15 cellular contexts compared by ENCODE assay signal in genomic region chr9:36147441-36148175, GRCh38. TPM values are rescaled to one million over a fixed set of nuclear protein-coding genes. Genes with fewer than 3 reads are reported as not detected.
A peak's percentile ranks its signal among the peaks of the same experiment; 100 is the strongest.
DNase-seq lines count a peak whose midpoint lies in the region; ATAC-seq, FAIRE-seq and TF ChIP-seq lines count a peak whose summit lies in the region.
"Had no signal": no experiment of that assay in that cellular context is flagged by ENCODE, and none has a peak within 500 bp of the region (broad histone marks: within the 10 kb centered on the region; RNA-seq: fewer than 3 reads in every experiment).

No MANE protein-coding gene starts in this region.

- H3K27ac ChIP-seq in layer of hippocampus (ENCODE audit: low read depth, low read length) (peak overlapping the region; percentile 6), stomach (peak overlapping the region in 4 of 5 donors; percentile 50 to 84 (median 82))
- H3K27ac ChIP-seq: SJSA1 had no signal

- H3K27ac Mint-ChIP-seq in activated CD4-positive, alpha-beta T cell treated with anti-CD3 and anti-CD28 coated beads, Interleukin-2, amount 10 ng/mL, durations not matched to agents 7 days and 5 days: peak overlapping the region; percentile 67
- H3K27ac Mint-ChIP-seq in activated CD8-positive, alpha-beta T cell treated with anti-CD3 and anti-CD28 coated beads for 36 hours: peak overlapping the region; percentile 11
- H3K27ac Mint-ChIP-seq in WTC11: no peak overlapping the region
- H3K27ac Mint-ChIP-seq: nephron progenitor cell had no signal

- peaks cover 0 to 5% (median 2%) of the 10 kb centered on the region in 4 donors for H3K9me3 ChIP-seq in stomach
- H3K9me3 ChIP-seq: SJSA1 had no signal

- no peak for DNase-seq in activated CD4-positive, alpha-beta T cell treated with anti-CD3 and anti-CD28 coated beads, Interleukin-2, amount 10 ng/mL, durations not matched to agents 7 days and 5 days
- DNase-seq in activated CD4-positive, alpha-beta T cell treated with anti-CD3 and anti-CD28 coated beads, Interleukin-2, amount 50 U/mL, for 4 hours: no peak
- DNase-seq in activated CD8-positive, alpha-beta T cell treated with anti-CD3 and anti-CD28 coated beads for 36 hours: no peak
- DNase-seq in stomach: no peak
- no peak for DNase-seq in WTC11 (ENCODE audit: low spot score)
- no peak for DNase-seq in HTR-8/SVneo (ENCODE audit: insufficient read length, low spot score)
- no peak for DNase-seq in NCI-H2029 treated with DMSO at 0.1 percent for 48 hours (lab: John Stamatoyannopoulos, UW)
- DNase-seq: activated T-cell treated with anti-CD3 and anti-CD28 coated beads, Interleukin-2, amount 50 U/mL, for 4 hours; brain microvascular endothelial cell; glutamatergic neuron; NCI-H2107; nephron progenitor cell had no signal

- POLR2A ChIA-PET in activated CD4-positive, alpha-beta T cell treated with anti-CD3 and anti-CD28 coated beads, Interleukin-2, amount 10 ng/mL, durations not matched to agents 7 days and 5 days (lab: Charles Lee): no interaction called here
- POLR2A ChIA-PET in activated CD8-positive, alpha-beta T cell treated with anti-CD3 and anti-CD28 coated beads for 36 hours (lab: Charles Lee): interaction anchor here (2.4 to 2.5 kb wide), 2 partner anchors 8 to 11 kb away, joined by 10 to 23 read pairs; partner anchors contain the start of gene GLIPR2
- POLR2A ChIA-PET in WTC11 (lab: Charles Lee): no interaction called here

- intact Hi-C loops in activated CD8-positive, alpha-beta T cell treated with anti-CD3 and anti-CD28 coated beads for 36 hours (cut with micrococcal nuclease): no loop called here
- intact Hi-C loops in stomach (cut with DNase I; ENCODE audit: low total_unique reads): no loop called here

- no peaks in the 10 kb centered on the region for H3K27me3 Mint-ChIP-seq in activated CD4-positive, alpha-beta T cell treated with anti-CD3 and anti-CD28 coated beads, Interleukin-2, amount 10 ng/mL, durations not matched to agents 7 days and 5 days
- H3K27me3 Mint-ChIP-seq in activated CD8-positive, alpha-beta T cell treated with anti-CD3 and anti-CD28 coated beads for 36 hours: no peaks in the 10 kb centered on the region
- H3K27me3 Mint-ChIP-seq in WTC11 (ENCODE audit: low read depth): peaks cover 19% of the 10 kb centered on the region

- peaks cover 77% of the 10 kb centered on the region for H3K36me3 Mint-ChIP-seq in activated CD4-positive, alpha-beta T cell treated with anti-CD3 and anti-CD28 coated beads, Interleukin-2, amount 10 ng/mL, durations not matched to agents 7 days and 5 days (ENCODE audit: low read depth)
- peaks cover 28% of the 10 kb centered on the region for H3K36me3 Mint-ChIP-seq in activated CD8-positive, alpha-beta T cell treated with anti-CD3 and anti-CD28 coated beads for 36 hours (ENCODE audit: low read depth)
- H3K36me3 Mint-ChIP-seq in WTC11: peaks cover 13% of the 10 kb centered on the region

- no peak for FAIRE-seq in HTR-8/SVneo (lab: Jason Lieb, UNC)
- FAIRE-seq: A549 had no signal

- H3K27me3 ChIP-seq in layer of hippocampus (ENCODE audit: control insufficient read depth, insufficient read depth, low read length) (no peaks in the 10 kb centered on the region), stomach (no peaks in the 10 kb centered on the region)
- H3K27me3 ChIP-seq: brain microvascular endothelial cell, SJSA1 had no signal

- TF ChIP-seq EP300 in stomach (IDR thresholded peaks at IDR 0.05): no peak

- CTCF ChIA-PET in activated CD4-positive, alpha-beta T cell treated with anti-CD3 and anti-CD28 coated beads, Interleukin-2, amount 10 ng/mL, durations not matched to agents 7 days and 5 days (lab: Charles Lee): interaction anchor here (0.6 to 6.8 kb wide), 5 partner anchors 10 to 43 kb away, joined by 3 to 37 read pairs (median 6); partner anchors contain the start of genes CLTA and GLIPR2
- CTCF ChIA-PET in activated CD8-positive, alpha-beta T cell treated with anti-CD3 and anti-CD28 coated beads for 36 hours (lab: Charles Lee): interaction anchor here (1.0 to 1.4 kb wide), 6 partner anchors 8 to 45 kb away, joined by 4 to 7 read pairs (median 6); partner anchors contain the start of gene CLTA
- CTCF ChIA-PET in WTC11 (lab: Charles Lee): interaction anchor here (1.5 kb wide), 1 partner anchor 15 kb away, joined by 6 read pairs; no protein-coding TSS in a partner anchor

- no peak overlapping the region for H3K4me3 ChIP-seq in stomach
- H3K4me3 ChIP-seq: A549, SJSA1 had no signal

- ATAC-seq in activated CD8-positive, alpha-beta T cell treated with anti-CD3 and anti-CD28 coated beads for 36 hours: no peak
- ATAC-seq in WTC11: no peak
- ATAC-seq: activated T-cell treated with anti-CD3 and anti-CD28 coated beads, Interleukin-2, amount 50 U/mL, for 4 hours had no signal

- H3K9me3 Mint-ChIP-seq in activated CD4-positive, alpha-beta T cell treated with anti-CD3 and anti-CD28 coated beads, Interleukin-2, amount 10 ng/mL, durations not matched to agents 7 days and 5 days: peaks cover 17% of the 10 kb centered on the region
- peaks cover 13% of the 10 kb centered on the region for H3K9me3 Mint-ChIP-seq in activated CD8-positive, alpha-beta T cell treated with anti-CD3 and anti-CD28 coated beads for 36 hours
- H3K9me3 Mint-ChIP-seq in WTC11: peaks cover 18% of the 10 kb centered on the region

- peaks cover 48 to 98% (median 61%) of the 10 kb centered on the region in 4 donors for H3K4me1 ChIP-seq in stomach

- no peak overlapping the region for H3K4me3 Mint-ChIP-seq in activated CD4-positive, alpha-beta T cell treated with anti-CD3 and anti-CD28 coated beads, Interleukin-2, amount 10 ng/mL, durations not matched to agents 7 days and 5 days
- H3K4me3 Mint-ChIP-seq in activated CD8-positive, alpha-beta T cell treated with anti-CD3 and anti-CD28 coated beads for 36 hours: no peak overlapping the region
- no peak overlapping the region for H3K4me3 Mint-ChIP-seq in WTC11
- H3K4me3 Mint-ChIP-seq: activated T-cell treated with anti-CD3 and anti-CD28 coated beads, Interleukin-2, amount 50 U/mL, for 4 hours had no signal

- H3K36me3 ChIP-seq in stomach: peaks cover 0 to 43% (median 3%) of the 10 kb centered on the region in 4 donors
- H3K36me3 ChIP-seq: brain microvascular endothelial cell had no signal

- H3K4me1 Mint-ChIP-seq in activated CD4-positive, alpha-beta T cell treated with anti-CD3 and anti-CD28 coated beads, Interleukin-2, amount 10 ng/mL, durations not matched to agents 7 days and 5 days: peaks cover 93% of the 10 kb centered on the region
- H3K4me1 Mint-ChIP-seq in activated CD8-positive, alpha-beta T cell treated with anti-CD3 and anti-CD28 coated beads for 36 hours (ENCODE audit: low read depth): peaks cover 88% of the 10 kb centered on the region
- no peaks in the 10 kb centered on the region for H3K4me1 Mint-ChIP-seq in WTC11

- TF ChIP-seq CTCF in activated CD8-positive, alpha-beta T cell treated with anti-CD3 and anti-CD28 coated beads for 36 hours (IDR thresholded peaks at IDR 0.05): no peak
- no peak for TF ChIP-seq CTCF in stomach (IDR thresholded peaks at IDR 0.05)
- TF ChIP-seq CTCF in WTC11 (IDR thresholded peaks at IDR 0.05): no peak

- WGBS in stomach, 5 donors: 88 to 93% (median 91%) methylated on average over 12 to 14 of the region's 14 CpGs

- no peak for TF ChIP-seq POLR2A in stomach (IDR thresholded peaks at IDR 0.05)

TF ChIP-seq in WTC11, 78 proteins besides CTCF, POLR2A, EP300 and RAD21 (continues in another document):
- TF ChIP-seq ZSCAN18 (CRISPR knock-in tag; IDR thresholded peaks at IDR 0.05): no peak
- TF ChIP-seq ESRRA (CRISPR knock-in tag; IDR thresholded peaks at IDR 0.05; ENCODE audit: borderline replicate concordance): no peak
- no peak for TF ChIP-seq ATF3 (CRISPR knock-in tag; conservative IDR thresholded peaks at IDR 0.05)

RNA-seq across cellular contexts. Expression of gene GLIPR2, which starts 11.1 kb away (rescaled TPM):
- total RNA-seq in activated CD4-positive, alpha-beta T cell treated with anti-CD3 and anti-CD28 coated beads, Interleukin-2, amount 10 ng/mL, durations not matched to agents 7 days and 5 days: 10 to 100 TPM; 53.9 to 58.4 TPM
- total RNA-seq in activated CD8-positive, alpha-beta T cell treated with anti-CD3 and anti-CD28 coated beads for 36 hours: 10 to 100 TPM; 12.2 to 13.6 TPM
- total RNA-seq in stomach (10 to 100 TPM in 4 of 5 donors, 1 to 10 TPM in 1; 3.5 to 40.6 (median 33.5) TPM), WTC11 (2021) (3.7 to 6.3 TPM (median 5.3 TPM) in 3 replicates)
- 10 to 100 TPM; 22.0 to 37.9 (median 32.1) TPM for polyA plus RNA-seq in stomach

RNA-seq across cellular contexts. Expression of gene CCIN, which starts 21.6 kb away (rescaled TPM):
- total RNA-seq in activated CD4-positive, alpha-beta T cell treated with anti-CD3 and anti-CD28 coated beads, Interleukin-2, amount 10 ng/mL, durations not matched to agents 7 days and 5 days: under 1 TPM in 1 of 2 experiments, not detected in 1; 0.17 TPM
- not detected for total RNA-seq in activated CD8-positive, alpha-beta T cell treated with anti-CD3 and anti-CD28 coated beads for 36 hours
- total RNA-seq in stomach: 1 to 10 TPM in 2 of 5 donors, under 1 TPM in 1, not detected in 2; 0.45 to 1.3 (median 1.2) TPM
- under 1 TPM in 2 of 3 donors, not detected in 1; 0.08 to 0.31 TPM for polyA plus RNA-seq in stomach
- 0.16 to 0.48 TPM (median 0.20 TPM) in 3 replicates for total RNA-seq in WTC11 (2021)
- total RNA-seq: activated T-cell treated with anti-CD3 and anti-CD28 coated beads, Interleukin-2, amount 50 U/mL, for 4 hours had no signal
- polyA plus RNA-seq: A549 had no signal

RNA-seq across cellular contexts. Expression of gene CLTA, which starts 43.1 kb away (rescaled TPM):
- 100 to 1,000 TPM; 156 to 158 TPM for total RNA-seq in activated CD4-positive, alpha-beta T cell treated with anti-CD3 and anti-CD28 coated beads, Interleukin-2, amount 10 ng/mL, durations not matched to agents 7 days and 5 days
- 100 to 1,000 TPM; 116 to 119 TPM for total RNA-seq in activated CD8-positive, alpha-beta T cell treated with anti-CD3 and anti-CD28 coated beads for 36 hours
- 100 to 1,000 TPM in 3 of 5 donors, 10 to 100 TPM in 2; 25.1 to 890 (median 117) TPM for total RNA-seq in stomach
- 100 to 1,000 TPM; 164 to 322 (median 196) TPM for polyA plus RNA-seq in stomach
- 213 to 220 TPM (median 220 TPM) in 3 replicates for total RNA-seq in WTC11 (2021)
